In genomic region chr3:147410518-147411234, GRCh38 we compare ENCODE assay signal across 1 cellular context.
TF ChIP-seq lines count a peak whose summit lies in the region.

No MANE protein-coding gene starts in this region.

TF ChIP-seq in SK-N-SH, 30 proteins besides CTCF, POLR2A, EP300 and RAD21 (continued from another document):
- TF ChIP-seq REST (IDR thresholded peaks at IDR 0.05; ENCODE audit: low read depth, low read length) = no peak
- TF ChIP-seq ZBTB33 (IDR thresholded peaks at IDR 0.05; ENCODE audit: borderline replicate concordance, low read depth) = no peak
- TF ChIP-seq EZH2phosphoT487 (IDR thresholded peaks at IDR 0.05; ENCODE audit: borderline replicate concordance, low read depth) = no peak
